ENCODE assay signal across 22 cellular contexts in genomic region chr3:132561003-132561402, GRCh38.
"Had no signal": no experiment of that assay in that cellular context is flagged by ENCODE, and none has a peak within 500 bp of the region (broad histone marks: within the 10 kb centered on the region; RNA-seq: fewer than 3 reads in every experiment).

No MANE protein-coding gene starts in this region.

- DNase-seq: activated CD4-positive, alpha-beta T cell treated with anti-CD3 and anti-CD28 coated beads, Interleukin-2, amount 50 U/mL, for 1 hour; activated CD8-positive, alpha-beta memory T cell treated with anti-CD3 and anti-CD28 coated beads, Interleukin-2, amount 50 U/mL, for 4 hours; activated effector memory CD4-positive, alpha-beta T cell treated with anti-CD3 and anti-CD28 coated beads, Interleukin-2, amount 50 U/mL, for 16 hours; activated naive CD4-positive, alpha-beta T cell treated with anti-CD3 and anti-CD28 coated beads, Interleukin-2, amount 50 U/mL, for 16 hours; activated T-cell treated with anti-CD3 and anti-CD28 coated beads, Interleukin-2, amount 50 U/mL, for 72 hours; aorta; colonic mucosa; endodermal cell; foreskin fibroblast; lower lobe of right lung; nephron progenitor cell; occipital lobe; posterior cingulate gyrus; retina; spleen; stimulated activated CD8-positive, alpha-beta memory T cell treated with anti-CD3 and anti-CD28 coated beads, Interleukin-4, amount 100 ng/mL, for 48 hours; stimulated activated naive CD4-positive, alpha-beta T cell treated with Interleukin-2 at 50 U/mL for 16 hours; substantia nigra; tibial artery had no signal

- H3K9me3 ChIP-seq: colonic mucosa, lower lobe of right lung, spleen, tibial artery had no signal

- ATAC-seq: activated CD4-positive, CD25-positive, alpha-beta regulatory T cell treated with anti-CD3 and anti-CD28 coated beads, Interleukin-2, amount 50 U/mL, for 24 hours; activated T-cell treated with anti-CD3 and anti-CD28 coated beads, Interleukin-2, amount 50 U/mL, for 72 hours; lower lobe of right lung had no signal

- H3K4me3 ChIP-seq: colonic mucosa, hepatocyte, lower lobe of right lung, spleen, tibial artery had no signal

- H3K4me1 ChIP-seq: colonic mucosa, lower lobe of right lung, spleen had no signal

- H3K36me3 ChIP-seq: colonic mucosa had no signal

- H3K27me3 ChIP-seq: colonic mucosa, hepatocyte, spleen, tibial artery had no signal

- H3K27ac ChIP-seq: colonic mucosa, epithelial cell of prostate, hepatocyte, lower lobe of right lung, spleen, tibial artery had no signal
